In genomic region chrX:48003758-48004457, GRCh38 we compare ENCODE assay signal across 8 cellular contexts. TPM values are rescaled to one million over a fixed set of nuclear protein-coding genes. Genes with fewer than 3 reads are reported as not detected.
A peak's percentile ranks its signal among the peaks of the same experiment; 100 is the strongest.
DNase-seq lines count a peak whose midpoint lies in the region; ATAC-seq and FAIRE-seq lines count a peak whose summit lies in the region.

TSS of gene ZNF182 (minus strand) at chrX:48003989. CDS start at chrX:48002609, 1,380 bp downstream.

- WGBS in aorta, 2 donors = 0 to 33% methylated on average over 33 to 34 of the region's 34 CpGs

- DNase-seq in GM18507 (ENCODE audit: extremely low spot score, insufficient read length, low read depth) (peak; percentile 81), NCI-H2029 treated with DMSO at 0.1 percent for 48 hours (lab: John Stamatoyannopoulos, UW) (peak; percentile 51), T-helper 9 cell (peak; percentile 87), astrocyte of the hippocampus (ENCODE audit: low read depth, low spot score) (peak; percentile 93), hepatic stellate cell (ENCODE audit: low spot score) (peak; percentile 92), renal cortical epithelial cell (ENCODE audit: low read depth) (peak; percentile 81), aorta (peak; percentile 95 to 96)

- H3K36me3 ChIP-seq in aorta (ENCODE audit: control insufficient read depth in 1 of 2, insufficient read depth in 2 of 2, low read length in 1 of 2) = no peaks in the 10 kb centered on the region

- H3K27me3 ChIP-seq in aorta (ENCODE audit: control insufficient read depth in 1 of 2, insufficient read depth in 2 of 2, low read length in 1 of 2) = no peaks in the 10 kb centered on the region

- H3K4me1 ChIP-seq in aorta (ENCODE audit: control insufficient read depth in 1 of 2, insufficient read depth in 2 of 2, low read length in 2 of 2) = no peaks in the 10 kb centered on the region

- H3K9me3 ChIP-seq in aorta (ENCODE audit: control insufficient read depth, low read length) = no peaks in the 10 kb centered on the region

- ATAC-seq in HG02970 (IDR thresholded peaks at IDR 0.05; ENCODE audit: low FRiP score, unreplicated experiment) = peak; percentile 87
- ATAC-seq in aorta (ENCODE audit: low FRiP score) = peak; percentile 93

- H3K27ac ChIP-seq in aorta (ENCODE audit: low read depth in 1 of 2, low read length in 2 of 2) = peak within 1 kb of the TSS in 1 of 2 donors; percentile 1

- intact Hi-C loops in aorta (cut with DNase I) = no loop called here

- H3K4me3 ChIP-seq in aorta (ENCODE audit: low read length in 2 of 2) = peak within 1 kb of the TSS; percentile 52 to 80

- peak; percentile 94 for FAIRE-seq in GM18507 (lab: Jason Lieb, UNC)

RNA-seq across cellular contexts. Expression of gene ZNF182, which starts in this region (rescaled TPM):
- total RNA-seq in renal cortical epithelial cell (3.3 and 10.0 TPM in 2 replicates), aorta (1 to 10 TPM; 6.2 to 7.4 TPM)
- polyA plus RNA-seq in aorta = 1 to 10 TPM; 2.1 to 3.8 TPM
